Comparison of ENCODE assay signal across 19 cellular contexts in genomic region chr4:141275834-141276233, GRCh38. TPM values are rescaled to one million over a fixed set of nuclear protein-coding genes. Genes with fewer than 3 reads are reported as not detected.
DNase-seq lines count a peak whose midpoint lies in the region; TF ChIP-seq lines count a peak whose summit lies in the region.
"Had no signal": no experiment of that assay in that cellular context is flagged by ENCODE, and none has a peak within 500 bp of the region (broad histone marks: within the 10 kb centered on the region; RNA-seq: fewer than 3 reads in every experiment).

No MANE protein-coding gene starts in this region.

- TF ChIP-seq EP300 in SK-N-SH (IDR thresholded peaks at IDR 0.05; ENCODE audit: borderline replicate concordance in 1 of 2, low read depth in 1 of 2, low read length in 1 of 2): peak in 1 of 2 experiments; percentile 44; a peak in 1 of 4 replicates

- H3K36me3 Mint-ChIP-seq in activated naive CD4-positive, alpha-beta T cell treated with anti-CD3 and anti-CD28 coated beads for 36 hours (ENCODE audit: low read depth): no peaks in the 10 kb centered on the region

- no peak for TF ChIP-seq RAD21 in SK-N-SH (IDR thresholded peaks at IDR 0.05; ENCODE audit: low read length)

- H3K4me3 ChIP-seq in SK-N-SH (ENCODE audit: low read depth in 2 of 2, low read length in 1 of 2) (no peak overlapping the region), skeletal muscle satellite cell (ENCODE audit: low read length) (no peak overlapping the region)
- H3K4me3 ChIP-seq: gastroesophageal sphincter, HAP-1, spleen had no signal

- H3K9me2 ChIP-seq in SK-N-SH: no peaks in the 10 kb centered on the region

- H3K9ac ChIP-seq in SK-N-SH (no peak overlapping the region), skeletal muscle satellite cell (ENCODE audit: low read depth, low read length) (peak overlapping the region; percentile 48)

- H4K20me1 ChIP-seq in SK-N-SH (ENCODE audit: insufficient read depth): no peaks in the 10 kb centered on the region

- H3K9me3 ChIP-seq in SK-N-SH (no peaks in the 10 kb centered on the region), skeletal muscle satellite cell (replicated peaks; ENCODE audit: low read length) (no peaks in the 10 kb centered on the region)
- H3K9me3 ChIP-seq: gastroesophageal sphincter, HAP-1, spleen had no signal

- no peak overlapping the region for H3K4me3 Mint-ChIP-seq in activated naive CD4-positive, alpha-beta T cell treated with anti-CD3 and anti-CD28 coated beads for 36 hours

- 63% methylated on average over 1 of the region's 1 CpG for WGBS in SK-N-SH (ENCODE audit: low lambda C conversion rate)

- no peak overlapping the region for H3K27ac Mint-ChIP-seq in activated naive CD4-positive, alpha-beta T cell treated with anti-CD3 and anti-CD28 coated beads for 36 hours
- H3K27ac Mint-ChIP-seq: activated T-helper 2 cell treated with anti-CD3 and anti-CD28 coated beads, Interferon-gamma antibody, Interleukin-2, Interleukin-4, amounts not matched to agents 10 μg/mL and 5 μg/mL and 100 μg/mL, durations not matched to agents 14 hours and 24 hours and 36 hours had no signal

- H3K4me2 ChIP-seq in SK-N-SH (no peak overlapping the region), skeletal muscle satellite cell (ENCODE audit: low read length) (peak overlapping the region; percentile 43)

- TF ChIP-seq CTCF in SK-N-SH (IDR thresholded peaks at IDR 0.05): no peak

- no peaks in the 10 kb centered on the region for H3K9me3 Mint-ChIP-seq in activated naive CD4-positive, alpha-beta T cell treated with anti-CD3 and anti-CD28 coated beads for 36 hours
- H3K9me3 Mint-ChIP-seq: activated T-helper 2 cell treated with anti-CD3 and anti-CD28 coated beads, Interferon-gamma antibody, Interleukin-2, Interleukin-4, amounts not matched to agents 10 μg/mL and 5 μg/mL and 100 μg/mL, durations not matched to agents 14 hours and 24 hours and 36 hours had no signal

- H3K36me3 ChIP-seq in SK-N-SH (replicated peaks in 1 of 2; ENCODE audit: control insufficient read depth in 1 of 2, insufficient read depth in 2 of 2, low read length in 1 of 2) (no peaks in the 10 kb centered on the region), skeletal muscle satellite cell (ENCODE audit: insufficient read depth, low read length) (no peaks in the 10 kb centered on the region)
- H3K36me3 ChIP-seq: gastroesophageal sphincter, HAP-1, spleen had no signal

- peaks cover 4% of the 10 kb centered on the region for H3F3A ChIP-seq in SK-N-SH (replicated peaks; ENCODE audit: insufficient read depth)

- H3K4me1 ChIP-seq in SK-N-SH (ENCODE audit: control insufficient read depth in 1 of 2, insufficient read depth in 2 of 2, low read depth in 1 of 2, low read length in 1 of 2): peaks cover 0 to 3% of the 10 kb centered on the region in 2 experiments; a peak in 1 of 4 replicates
- H3K4me1 ChIP-seq in skeletal muscle satellite cell (ENCODE audit: control insufficient read depth, insufficient read depth, low read length): peaks cover 14% of the 10 kb centered on the region
- H3K4me1 ChIP-seq: gastroesophageal sphincter, HAP-1, spleen had no signal

- H3K4me1 Mint-ChIP-seq in activated naive CD4-positive, alpha-beta T cell treated with anti-CD3 and anti-CD28 coated beads for 36 hours (ENCODE audit: low read depth): no peaks in the 10 kb centered on the region

- CTCF ChIA-PET in SK-N-SH (lab: Yijun Ruan, JAX): interaction anchor here (1.1 kb wide), 1 partner anchor 9 kb away, joined by 5 read pairs; no protein-coding TSS in a partner anchor
- CTCF ChIA-PET in activated naive CD4-positive, alpha-beta T cell treated with anti-CD3 and anti-CD28 coated beads for 36 hours (lab: Charles Lee): interaction anchor here (0.7 kb wide), 1 partner anchor 392 kb away, joined by 4 read pairs; no protein-coding TSS in a partner anchor

- DNase-seq in DMS53 (lab: John Stamatoyannopoulos, UW) (peak; percentile 28), DMS53 treated with DMSO at 0.1 percent for 48 hours (lab: John Stamatoyannopoulos, UW; ENCODE audit: unreplicated experiment) (no peak), SK-N-SH (no peak), fibroblast of gingiva (ENCODE audit: low read depth) (peak; percentile 22), hypothalamus (lab: John Stamatoyannopoulos, UW) (no peak), NCI-H345 treated with DMSO at 0.1 percent for 48 hours (lab: John Stamatoyannopoulos, UW; ENCODE audit: unreplicated experiment) (no peak)
- DNase-seq in activated naive CD4-positive, alpha-beta T cell treated with anti-CD3 and anti-CD28 coated beads for 36 hours: no peak
- DNase-seq: activated CD4-positive, alpha-beta T cell treated with anti-CD3 and anti-CD28 coated beads, Interleukin-2, amount 50 U/mL, for 1 hour; cerebellar nuclear complex; DMS153; KG1; NCI-H1930; spleen; T-helper 1 cell had no signal

- H3K79me2 ChIP-seq in SK-N-SH (ENCODE audit: insufficient read depth): no peaks in the 10 kb centered on the region

- H3K27ac ChIP-seq in SK-N-SH (ENCODE audit: low read depth in 2 of 2, low read length in 1 of 2): peak overlapping the region in 1 of 2 experiments; percentile 20; a peak in 1 of 4 replicates
- H3K27ac ChIP-seq: 22Rv1, gastroesophageal sphincter, spleen had no signal

- POLR2A ChIA-PET in SK-N-SH (lab: Yijun Ruan, JAX): no interaction called here

- no peak overlapping the region; the same call in 1 of the 2 replicates for H2AFZ ChIP-seq in SK-N-SH (ENCODE audit: low read depth)

- no peaks in the 10 kb centered on the region for H3K27me3 ChIP-seq in SK-N-SH (ENCODE audit: insufficient read depth)
- H3K27me3 ChIP-seq in skeletal muscle satellite cell (ENCODE audit: control insufficient read depth, insufficient read depth, low read length): no peaks in the 10 kb centered on the region
- H3K27me3 ChIP-seq: gastroesophageal sphincter, spleen had no signal

- intact Hi-C loops in activated naive CD4-positive, alpha-beta T cell treated with anti-CD3 and anti-CD28 coated beads for 36 hours (cut with micrococcal nuclease): no loop called here

- H3K27me3 Mint-ChIP-seq in activated naive CD4-positive, alpha-beta T cell treated with anti-CD3 and anti-CD28 coated beads for 36 hours (ENCODE audit: low read depth): peaks cover 6% of the 10 kb centered on the region

TF ChIP-seq in SK-N-SH, 30 proteins besides CTCF, POLR2A, EP300 and RAD21:
- TF ChIP-seq RXRA (IDR thresholded peaks at IDR 0.05; ENCODE audit: borderline replicate concordance, low read depth) (no peak), FOSL2 (IDR thresholded peaks at IDR 0.05; ENCODE audit: borderline replicate concordance, low read depth) (peak; percentile 38; the same call in 1 of the 2 replicates), YY1 (IDR thresholded peaks at IDR 0.05; ENCODE audit: low read depth) (no peak), GABPA (IDR thresholded peaks at IDR 0.05; ENCODE audit: low read depth) (no peak), REST (IDR thresholded peaks at IDR 0.05; ENCODE audit: low read depth, low read length) (no peak), NFIC (IDR thresholded peaks at IDR 0.05; ENCODE audit: borderline replicate concordance) (no peak), JUND (IDR thresholded peaks at IDR 0.05) (peak; percentile 45), NRF1 (IDR thresholded peaks at IDR 0.05; ENCODE audit: low read depth, low read length) (no peak), TCF12 (IDR thresholded peaks at IDR 0.05) (peak; percentile 65), PBX3 (IDR thresholded peaks at IDR 0.05) (peak; percentile 30; the same call in 1 of the 2 replicates), GATA2 (CRISPR knock-in tag; IDR thresholded peaks at IDR 0.05) (no peak)
TF ChIP-seq in SK-N-SH: peak in this region for 4.

RNA-seq across cellular contexts. Expression of gene ZNF330, which starts 55.1 kb away (rescaled TPM):
- 19.4 and 25.9 TPM in 2 replicates for polyA plus RNA-seq in SK-N-SH (2012; rRNA removed)
- 28.5 and 30.2 TPM in 2 replicates for polyA plus RNA-seq in SK-N-SH (2012; cell fraction: cytosol; rRNA removed)
- polyA plus RNA-seq in SK-N-SH (2012; cell fraction: nucleus; rRNA removed): 10.5 and 21.0 TPM in 2 replicates
- 12.2 and 30.7 TPM in 2 replicates for total RNA-seq in skeletal muscle satellite cell (2012; rRNA removed)
- 10 to 100 TPM; 67.2 to 75.5 TPM for total RNA-seq in activated naive CD4-positive, alpha-beta T cell treated with anti-CD3 and anti-CD28 coated beads for 36 hours

Comparison
In these comparisons a context has a peak if more than half of its experiments do, and no peak if none do; other contexts are left out.
1. DNase-seq: peak in DMS53 (single experiment) and fibroblast of gingiva (single experiment); none in DMS53 treated with DMSO at 0.1 percent for 48 hours (single experiment), SK-N-SH (single experiment), hypothalamus (0 of 51), activated naive CD4-positive, alpha-beta T cell treated with anti-CD3 and anti-CD28 coated beads for 36 hours (single experiment) and NCI-H345 treated with DMSO at 0.1 percent for 48 hours (single experiment).